In genomic region chr5:13359326-13359725, GRCh38 we compare ENCODE assay signal across 24 cellular contexts.
DNase-seq lines count a peak whose midpoint lies in the region; ATAC-seq, FAIRE-seq and TF ChIP-seq lines count a peak whose summit lies in the region.
"Had no signal": no experiment of that assay in that cellular context is flagged by ENCODE, and none has a peak within 500 bp of the region (broad histone marks: within the 10 kb centered on the region; RNA-seq: fewer than 3 reads in every experiment).

No MANE protein-coding gene starts in this region.

- H2AFZ ChIP-seq in astrocyte (ENCODE audit: low read depth, low read length): no peak overlapping the region
- H2AFZ ChIP-seq: parathyroid adenoma had no signal

- H3K4me2 ChIP-seq in astrocyte (ENCODE audit: low read length): peak overlapping the region; percentile 48
- H3K4me2 ChIP-seq: BLaER1 treated with 17β-estradiol and CSF1 and Interleukin-3, amounts not matched to agents 10 nM and 100 nM had no signal

- H3K9ac ChIP-seq in astrocyte (ENCODE audit: low read length): no peak overlapping the region
- H3K9ac ChIP-seq: BLaER1 treated with 17β-estradiol and CSF1 and Interleukin-3, amounts not matched to agents 10 nM and 100 nM; parathyroid adenoma had no signal

- no peaks in the 10 kb centered on the region for H3K79me2 ChIP-seq in astrocyte (ENCODE audit: insufficient read depth, low read length)
- H3K79me2 ChIP-seq: parathyroid adenoma had no signal

- no peak for TF ChIP-seq POLR2A in breast epithelium (IDR thresholded peaks at IDR 0.05)

- H3K36me3 ChIP-seq in breast epithelium (no peaks in the 10 kb centered on the region), astrocyte (ENCODE audit: insufficient read depth, low read length) (no peaks in the 10 kb centered on the region)
- H3K36me3 ChIP-seq: BLaER1 treated with 17β-estradiol and CSF1 and Interleukin-3, amounts not matched to agents 10 nM and 100 nM had no signal

- POLR2A ChIA-PET in MCF 10A (lab: Yijun Ruan, JAX): no interaction called here

- H3K27ac ChIP-seq in breast epithelium (no peak overlapping the region), astrocyte (ENCODE audit: low read depth, low read length) (no peak overlapping the region)
- H3K27ac ChIP-seq: 22Rv1; BLaER1 treated with 17β-estradiol and CSF1 and Interleukin-3, amounts not matched to agents 10 nM and 100 nM; parathyroid adenoma; skin epidermis had no signal

- H3K36me3 Mint-ChIP-seq in MCF 10A (ENCODE audit: insufficient read depth, unreplicated experiment): no peaks in the 10 kb centered on the region
- no peaks in the 10 kb centered on the region for H3K36me3 Mint-ChIP-seq in astrocyte (ENCODE audit: low read depth, unreplicated experiment)
- H3K36me3 Mint-ChIP-seq: memory B cell; naive thymus-derived CD4-positive, alpha-beta T cell had no signal

- TF ChIP-seq CTCF in MCF 10A (IDR thresholded peaks at IDR 0.05; ENCODE audit: unreplicated experiment): no peak
- TF ChIP-seq CTCF in breast epithelium (IDR thresholded peaks at IDR 0.05): no peak
- no peak for TF ChIP-seq CTCF in astrocyte (IDR thresholded peaks at IDR 0.05; ENCODE audit: insufficient read depth, low read depth, low read length)
- TF ChIP-seq CTCF in fibroblast of pulmonary artery (IDR thresholded peaks at IDR 0.05; ENCODE audit: low read length, missing control alignments): no peak

- BruUV-seq in MCF 10A (replicated peaks; lab: Mats Ljungman, UMichigan): no TSS peak

- CTCF ChIA-PET in MCF 10A (lab: Yijun Ruan, JAX): no interaction called here

- no peak overlapping the region for H3K4me3 Mint-ChIP-seq in MCF 10A (ENCODE audit: unreplicated experiment)
- no peak overlapping the region for H3K4me3 Mint-ChIP-seq in astrocyte (ENCODE audit: unreplicated experiment)
- H3K4me3 Mint-ChIP-seq: activated CD4-positive, alpha-beta T cell treated with anti-CD3 and anti-CD28 coated beads, Interleukin-2, amount 10 ng/mL, durations not matched to agents 24 days and 14 days; memory B cell; naive thymus-derived CD4-positive, alpha-beta T cell had no signal

- no peaks in the 10 kb centered on the region for H3K27me3 ChIP-seq in breast epithelium
- H3K27me3 ChIP-seq in astrocyte (ENCODE audit: insufficient read depth, low read length): no peaks in the 10 kb centered on the region
- H3K27me3 ChIP-seq: BLaER1 treated with 17β-estradiol and CSF1 and Interleukin-3, amounts not matched to agents 10 nM and 100 nM had no signal

- H3K9me3 ChIP-seq in breast epithelium (no peaks in the 10 kb centered on the region), astrocyte (ENCODE audit: insufficient read depth, low read depth, low read length) (no peaks in the 10 kb centered on the region)
- H3K9me3 ChIP-seq: BLaER1 treated with 17β-estradiol and CSF1 and Interleukin-3, amounts not matched to agents 10 nM and 100 nM had no signal

- H3K27me3 Mint-ChIP-seq in MCF 10A (ENCODE audit: insufficient read depth, unreplicated experiment): no peaks in the 10 kb centered on the region
- no peaks in the 10 kb centered on the region for H3K27me3 Mint-ChIP-seq in astrocyte (ENCODE audit: low read depth, unreplicated experiment)
- H3K27me3 Mint-ChIP-seq: activated CD4-positive, alpha-beta T cell treated with anti-CD3 and anti-CD28 coated beads, Interleukin-2, amount 10 ng/mL, durations not matched to agents 24 days and 14 days; memory B cell; naive thymus-derived CD4-positive, alpha-beta T cell had no signal

- FAIRE-seq in astrocyte (lab: Jason Lieb, UNC): no peak
- FAIRE-seq: urothelium cell line had no signal

- no peaks in the 10 kb centered on the region for H3K4me1 ChIP-seq in breast epithelium
- H3K4me1 ChIP-seq in astrocyte (ENCODE audit: insufficient read depth, low read length): peaks cover 14% of the 10 kb centered on the region
- H3K4me1 ChIP-seq: BLaER1 treated with 17β-estradiol and CSF1 and Interleukin-3, amounts not matched to agents 10 nM and 100 nM; parathyroid adenoma had no signal

- no peak overlapping the region for H3K27ac Mint-ChIP-seq in MCF 10A (ENCODE audit: low read depth, unreplicated experiment)
- H3K27ac Mint-ChIP-seq in astrocyte (ENCODE audit: unreplicated experiment): peak overlapping the region; percentile 1
- H3K27ac Mint-ChIP-seq: activated CD4-positive, alpha-beta T cell treated with anti-CD3 and anti-CD28 coated beads, Interleukin-2, amount 10 ng/mL, durations not matched to agents 24 days and 14 days; memory B cell; naive thymus-derived CD4-positive, alpha-beta T cell had no signal

- intact Hi-C loops in MCF 10A (cut with micrococcal nuclease): no loop called here
- intact Hi-C loops in breast epithelium (cut with DNase I; ENCODE audit: low total_unique reads): no loop called here

- H3K4me1 Mint-ChIP-seq in MCF 10A (ENCODE audit: insufficient read depth, unreplicated experiment): peaks cover 7% of the 10 kb centered on the region
- peaks cover 32% of the 10 kb centered on the region for H3K4me1 Mint-ChIP-seq in astrocyte (ENCODE audit: low read depth, unreplicated experiment)
- H3K4me1 Mint-ChIP-seq: activated CD4-positive, alpha-beta T cell treated with anti-CD3 and anti-CD28 coated beads, Interleukin-2, amount 10 ng/mL, durations not matched to agents 24 days and 14 days; memory B cell; naive thymus-derived CD4-positive, alpha-beta T cell had no signal

- H3K9me3 Mint-ChIP-seq in MCF 10A (ENCODE audit: unreplicated experiment) (no peaks in the 10 kb centered on the region), astrocyte (ENCODE audit: unreplicated experiment) (no peaks in the 10 kb centered on the region)

- DNase-seq in MCF 10A (ENCODE audit: unreplicated experiment): peak; percentile 78
- DNase-seq in breast epithelium (ENCODE audit: low spot score in 2 of 2): no peak
- peak; percentile 77 for DNase-seq in astrocyte (ENCODE audit: low read depth)
- DNase-seq in fibroblast of pulmonary artery (ENCODE audit: low read depth): peak; percentile 1
- peak; percentile 60 for DNase-seq in stromal cell of bone marrow (ENCODE audit: low read depth)
- no peak for DNase-seq in NCI-H2171 treated with DMSO at 0.1 percent for 48 hours (lab: John Stamatoyannopoulos, UW)
- no peak for DNase-seq in putamen (ENCODE audit: low spot score)
- DNase-seq: activated CD4-positive, alpha-beta T cell treated with anti-CD3 and anti-CD28 coated beads, Interleukin-2, amount 10 ng/mL, durations not matched to agents 24 days and 14 days; activated CD8-positive, alpha-beta memory T cell treated with anti-CD3 and anti-CD28 coated beads, Interleukin-2, amount 50 U/mL, for 48 hours; activated effector memory CD4-positive, alpha-beta T cell treated with anti-CD3 and anti-CD28 coated beads, Interleukin-2, amount 50 U/mL, for 16 hours; central memory CD4-positive, alpha-beta T cell; naive thymus-derived CD4-positive, alpha-beta T cell; NCI-H2029 treated with DMSO at 0.1 percent for 48 hours; NCI-H510A; Right ventricle myocardium superior; stimulated activated CD4-positive, alpha-beta T cell treated with anti-CD3 and anti-CD28 coated beads, Interleukin-4, amount 100 ng/mL, for 1 hour had no signal

- H3K4me3 ChIP-seq in breast epithelium (no peak overlapping the region), astrocyte (ENCODE audit: insufficient read depth, low read depth, low read length) (no peak overlapping the region), fibroblast of pulmonary artery (replicated peaks; ENCODE audit: low read depth, low read length) (no peak overlapping the region)
- H3K4me3 ChIP-seq: BLaER1 treated with 17β-estradiol and CSF1 and Interleukin-3, amounts not matched to agents 10 nM and 100 nM; skin epidermis had no signal

- ATAC-seq in GM18909 (IDR thresholded peaks at IDR 0.05; ENCODE audit: poor library complexity, unreplicated experiment): no peak
- ATAC-seq: HCT116; naive thymus-derived CD4-positive, alpha-beta T cell had no signal

- H4K20me1 ChIP-seq in astrocyte (ENCODE audit: insufficient read depth, low read length): no peaks in the 10 kb centered on the region
- H4K20me1 ChIP-seq: BLaER1 treated with 17β-estradiol and CSF1 and Interleukin-3, amounts not matched to agents 10 nM and 100 nM had no signal

Comparison
In these comparisons a context has a peak if more than half of its experiments do, and no peak if none do; other contexts are left out.
1. DNase-seq: peak in MCF 10A (single experiment), astrocyte (single experiment), fibroblast of pulmonary artery (single experiment) and stromal cell of bone marrow (single experiment); none in breast epithelium (0 of 2), NCI-H2171 treated with DMSO at 0.1 percent for 48 hours (single experiment) and putamen (single experiment).